In genomic region chr19:8390617-8390981, GRCh38 we compare ENCODE assay signal across 8 cellular contexts. TPM values are rescaled to one million over a fixed set of nuclear protein-coding genes. Genes with fewer than 3 reads are reported as not detected.
DNase-seq lines count a peak whose midpoint lies in the region; ATAC-seq and TF ChIP-seq lines count a peak whose summit lies in the region.

No MANE protein-coding gene starts in this region.

- POLR2A ChIA-PET in GM10248 (lab: Yijun Ruan, JAX) = interaction anchor here (0.6 to 1.7 kb wide), 5 partner anchors 23 to 1321 kb away, joined by 3 to 6 read pairs (median 5); partner anchors contain the start of genes MARCHF2, TIMM44, ZNF414 and ZNF557

- CTCF ChIA-PET in GM10248 (lab: Yijun Ruan, JAX) = interaction anchor here (1.1 to 6.6 kb wide), 3 partner anchors 21 to 38 kb away, joined by 5 to 31 read pairs (median 6); partner anchors contain the start of gene MARCHF2

- peak overlapping the region; percentile 97 for H3K4me3 ChIP-seq in adipocyte (ENCODE audit: low read length)
- H3K4me3 ChIP-seq in cardiac muscle cell = peak overlapping the region; percentile 96
- peak overlapping the region; percentile 93 for H3K4me3 ChIP-seq in parathyroid adenoma (ENCODE audit: low read depth, low read length)
- H3K4me3 ChIP-seq in tibial artery = peak overlapping the region; percentile 84 to 92

- H3K9me3 ChIP-seq in adipocyte (ENCODE audit: control insufficient read depth, low read length) (no peaks in the 10 kb centered on the region), cardiac muscle cell (ENCODE audit: low read depth) (no peaks in the 10 kb centered on the region), parathyroid adenoma (ENCODE audit: control insufficient read depth, low read length) (no peaks in the 10 kb centered on the region), tibial artery (no peaks in the 10 kb centered on the region)

- H3K27me3 ChIP-seq in adipocyte (replicated peaks; ENCODE audit: control insufficient read depth, insufficient read depth, low read length) (no peaks in the 10 kb centered on the region), cardiac muscle cell (no peaks in the 10 kb centered on the region), parathyroid adenoma (ENCODE audit: control insufficient read depth, insufficient read depth, low read length) (no peaks in the 10 kb centered on the region), tibial artery (no peaks in the 10 kb centered on the region)

- DNase-seq in GM10248 (ENCODE audit: extremely low spot score) (peak; percentile 94), NCI-H1105 (lab: John Stamatoyannopoulos, UW) (peak; percentile 88), SW480 (ENCODE audit: low spot score) (peak; percentile 87), adipocyte (ENCODE audit: low read depth) (peak; percentile 97), cardiac muscle cell (ENCODE audit: low read depth in 1 of 2, low spot score in 1 of 2) (peak; percentile 94 to 96), tibial artery (peak; percentile 95 to 98)

- intact Hi-C loops in tibial artery (cut with DNase I; ENCODE audit: low total_unique reads) = loop anchor here (2.0 kb wide), 1 partner anchor 28 kb away; no protein-coding TSS in a partner anchor

- peak overlapping the region; percentile 100 for H3K27ac ChIP-seq in cardiac muscle cell
- H3K27ac ChIP-seq in parathyroid adenoma = peak overlapping the region; percentile 94
- H3K27ac ChIP-seq in tibial artery = peak overlapping the region; percentile 99 to 100

- H3K4me2 ChIP-seq in parathyroid adenoma (ENCODE audit: low read length) = peak overlapping the region; percentile 85

- peaks cover 20% of the 10 kb centered on the region for H3K79me2 ChIP-seq in parathyroid adenoma

- no peak for TF ChIP-seq CTCF in GM10248 (IDR thresholded peaks at IDR 0.05; ENCODE audit: control extremely low read depth, extremely low read depth, low read depth, missing control alignments)
- TF ChIP-seq CTCF in cardiac muscle cell (IDR thresholded peaks at IDR 0.05; ENCODE audit: low read depth, low read length) = no peak
- TF ChIP-seq CTCF in parathyroid adenoma (IDR thresholded peaks at IDR 0.05) = no peak
- TF ChIP-seq CTCF in tibial artery (IDR thresholded peaks at IDR 0.05) = no peak

- H3K36me3 ChIP-seq in adipocyte (ENCODE audit: control insufficient read depth, insufficient read depth, low read length, severe bottlenecking) = no peaks in the 10 kb centered on the region
- no peaks in the 10 kb centered on the region for H3K36me3 ChIP-seq in cardiac muscle cell
- H3K36me3 ChIP-seq in parathyroid adenoma (ENCODE audit: control insufficient read depth, insufficient read depth, low read length) = no peaks in the 10 kb centered on the region
- H3K36me3 ChIP-seq in tibial artery = peaks cover 0 to 11% (median 10%) of the 10 kb centered on the region in 3 donors

- peaks cover 37% of the 10 kb centered on the region for H3K4me1 ChIP-seq in adipocyte (ENCODE audit: control insufficient read depth, insufficient read depth, low read length)
- no peaks in the 10 kb centered on the region for H3K4me1 ChIP-seq in cardiac muscle cell (ENCODE audit: low read depth)
- H3K4me1 ChIP-seq in parathyroid adenoma = peaks cover 12% of the 10 kb centered on the region
- peaks cover 4 to 54% (median 45%) of the 10 kb centered on the region in 4 donors for H3K4me1 ChIP-seq in tibial artery

- peak overlapping the region; percentile 99 for H3K9ac ChIP-seq in adipocyte (ENCODE audit: low read length)
- peak overlapping the region; percentile 93 for H3K9ac ChIP-seq in parathyroid adenoma

- ATAC-seq in HG02623 (IDR thresholded peaks at IDR 0.05; ENCODE audit: unreplicated experiment) = peak; percentile 25

- H2AFZ ChIP-seq in parathyroid adenoma = peak overlapping the region; percentile 71

RNA-seq across cellular contexts. Expression of gene RAB11B, which starts 0.4 kb away (rescaled TPM):
- 51.7 and 58.5 TPM in 2 replicates for total RNA-seq in cardiac muscle cell
- 221 and 286 TPM in 2 replicates for polyA plus RNA-seq in cardiac muscle cell

RNA-seq across cellular contexts. Expression of gene MARCHF2, which starts 22.5 kb away (rescaled TPM):
- total RNA-seq in cardiac muscle cell = 118 and 139 TPM in 2 replicates
- polyA plus RNA-seq in cardiac muscle cell = 49.4 and 63.8 TPM in 2 replicates

RNA-seq across cellular contexts. Expression of gene ANGPTL4, which starts 26.6 kb away (rescaled TPM):
- total RNA-seq in cardiac muscle cell = 2.5 and 3.2 TPM in 2 replicates
- polyA plus RNA-seq in cardiac muscle cell = 3.0 and 6.0 TPM in 2 replicates

RNA-seq across cellular contexts. Expression of gene KANK3, which starts 47.5 kb away (rescaled TPM):
- 0.56 and 4.0 TPM in 2 replicates for total RNA-seq in cardiac muscle cell
- polyA plus RNA-seq in cardiac muscle cell = 0.72 and 1.8 TPM in 2 replicates

RNA-seq across cellular contexts. Expression of gene HNRNPM, which starts 54.2 kb away (rescaled TPM):
- 79.1 and 103 TPM in 2 replicates for total RNA-seq in cardiac muscle cell
- polyA plus RNA-seq in cardiac muscle cell = 106 and 246 TPM in 2 replicates

Comparison
In these comparisons a context has a peak if more than half of its experiments do, and no peak if none do; other contexts are left out.
1. Peak in every context shown above with its lines: DNase-seq, ATAC-seq, H3K4me3 ChIP-seq and H3K27ac ChIP-seq.